Comparison of ENCODE assay signal across 19 cellular contexts in the genomic region with DNA sequence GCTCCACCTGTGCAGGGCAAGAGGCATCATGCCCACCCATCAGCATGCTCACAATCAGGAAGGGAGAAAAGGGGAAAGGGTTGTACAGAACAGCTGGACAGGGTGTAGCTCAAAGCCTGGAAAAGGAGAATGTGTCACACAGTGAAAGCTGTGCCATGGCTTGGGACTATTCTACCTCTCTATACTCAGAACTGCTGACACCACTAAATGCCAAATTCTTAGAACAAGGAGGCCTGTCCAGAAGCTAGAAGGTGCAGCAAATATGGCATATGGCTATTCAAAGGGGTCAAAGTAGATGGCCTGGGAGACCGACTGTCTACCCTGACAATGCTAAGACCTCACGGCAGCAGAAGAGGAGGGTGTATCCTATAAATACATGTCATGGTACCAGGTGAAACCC. TPM values are rescaled to one million over a fixed set of nuclear protein-coding genes. Genes with fewer than 3 reads are reported as not detected.
DNase-seq lines count a peak whose midpoint lies in the region; FAIRE-seq and TF ChIP-seq lines count a peak whose summit lies in the region.
"Had no signal": no experiment of that assay in that cellular context is flagged by ENCODE, and none has a peak within 500 bp of the region (broad histone marks: within the 10 kb centered on the region; RNA-seq: fewer than 3 reads in every experiment).

No MANE protein-coding gene starts in this region.

- H3K4me1 Mint-ChIP-seq in Calu3 (ENCODE audit: low read depth, unreplicated experiment) (peaks cover 46% of the 10 kb centered on the region), astrocyte (ENCODE audit: low read depth, unreplicated experiment) (peaks cover 50% of the 10 kb centered on the region)

- H3K4me3 Mint-ChIP-seq in Calu3 (ENCODE audit: low read depth, unreplicated experiment) (no peak overlapping the region), astrocyte (ENCODE audit: unreplicated experiment) (peak overlapping the region; percentile 21)
- H3K4me3 Mint-ChIP-seq: CD4-positive, alpha-beta memory T cell; effector memory CD8-positive, alpha-beta T cell; immature natural killer cell had no signal

- H3K27ac Mint-ChIP-seq in Calu3 (ENCODE audit: unreplicated experiment) (peak overlapping the region; percentile 71), astrocyte (ENCODE audit: unreplicated experiment) (peak overlapping the region; percentile 96)
- H3K27ac Mint-ChIP-seq: effector memory CD8-positive, alpha-beta T cell; immature natural killer cell had no signal

- peak overlapping the region; percentile 17 for H3K4me3 ChIP-seq in astrocyte (ENCODE audit: insufficient read depth, low read depth, low read length)
- H3K4me3 ChIP-seq in mesendoderm (ENCODE audit: low read length), result no peak overlapping the region
- no peak overlapping the region for H3K4me3 ChIP-seq in ascending aorta
- H3K4me3 ChIP-seq: GM12878, heart right ventricle, tibial artery had no signal

- no peaks in the 10 kb centered on the region for H4K20me1 ChIP-seq in astrocyte (ENCODE audit: insufficient read depth, low read length)

- no peak overlapping the region for H3K18ac ChIP-seq in mesendoderm (ENCODE audit: low read length)

- H3K79me2 ChIP-seq in astrocyte (ENCODE audit: insufficient read depth, low read length) (peaks cover 4% of the 10 kb centered on the region), mesendoderm (ENCODE audit: control insufficient read depth, insufficient read depth, low read length) (no peaks in the 10 kb centered on the region)

- no peak for FAIRE-seq in astrocyte (lab: Jason Lieb, UNC)
- FAIRE-seq: GM12878 had no signal

- CTCF ChIA-PET in Calu3 (lab: Charles Lee), result interaction anchor here (1.6 to 1.9 kb wide), 2 partner anchors 9 to 13 kb away, joined by 7 to 11 read pairs; partner anchors contain the start of genes HPS4 and SRRD

- H3K79me1 ChIP-seq in mesendoderm (ENCODE audit: low read length), result no peaks in the 10 kb centered on the region

- no peaks in the 10 kb centered on the region for H3K27me3 ChIP-seq in astrocyte (ENCODE audit: insufficient read depth, low read length)
- no peaks in the 10 kb centered on the region for H3K27me3 ChIP-seq in mesendoderm (ENCODE audit: insufficient read depth, low read length, poor library complexity)
- H3K27me3 ChIP-seq in ascending aorta, result no peaks in the 10 kb centered on the region
- H3K27me3 ChIP-seq: heart right ventricle, tibial artery had no signal

- no peak overlapping the region for H3K56ac ChIP-seq in mesendoderm (ENCODE audit: low read length)

- H3K9me3 ChIP-seq in astrocyte (ENCODE audit: insufficient read depth, low read depth, low read length) (no peaks in the 10 kb centered on the region), ascending aorta (no peaks in the 10 kb centered on the region)
- H3K9me3 ChIP-seq: heart right ventricle, tibial artery had no signal

- no peak for DNase-seq in Calu3
- no peak for DNase-seq in astrocyte (ENCODE audit: low read depth)
- DNase-seq in mesendoderm, result no peak
- no peak for DNase-seq in EL
- no peak for DNase-seq in amniotic stem cell (lab: John Stamatoyannopoulos, UW)
- DNase-seq in ascending aorta (ENCODE audit: low spot score in 2 of 2), result no peak
- DNase-seq: activated CD4-positive, alpha-beta T cell treated with anti-CD3 and anti-CD28 coated beads, Interleukin-2, amount 50 U/mL, for 1 hour; CD4-positive, alpha-beta memory T cell; effector memory CD8-positive, alpha-beta T cell; heart right ventricle; immature natural killer cell; left ventricle myocardium superior; NCI-H524; occipital lobe; right cardiac atrium; stimulated activated naive CD4-positive, alpha-beta T cell; T-helper 1 cell had no signal

- H3K36me3 Mint-ChIP-seq in Calu3 (ENCODE audit: insufficient read depth, unreplicated experiment) (peaks cover 63% of the 10 kb centered on the region), astrocyte (ENCODE audit: low read depth, unreplicated experiment) (peaks cover 26% of the 10 kb centered on the region)

- peak overlapping the region; percentile 90 for H3K27ac ChIP-seq in astrocyte (ENCODE audit: low read depth, low read length)
- peak overlapping the region; percentile 36 for H3K27ac ChIP-seq in mesendoderm (ENCODE audit: low read depth, low read length)
- no peak overlapping the region for H3K27ac ChIP-seq in ascending aorta
- H3K27ac ChIP-seq: heart right ventricle, tibial artery had no signal

- no peak overlapping the region for H2AK5ac ChIP-seq in mesendoderm (ENCODE audit: low read length)

- H3K36me3 ChIP-seq in astrocyte (ENCODE audit: insufficient read depth, low read length), result peaks cover 24% of the 10 kb centered on the region
- H3K36me3 ChIP-seq in mesendoderm (ENCODE audit: control insufficient read depth, insufficient read depth, low read length), result peaks cover 9% of the 10 kb centered on the region
- H3K36me3 ChIP-seq in ascending aorta, result peaks cover 62 to 98% of the 10 kb centered on the region in 2 donors

- TF ChIP-seq CTCF in Calu3 (IDR thresholded peaks at IDR 0.05; ENCODE audit: unreplicated experiment), result no peak
- TF ChIP-seq CTCF in astrocyte (IDR thresholded peaks at IDR 0.05; ENCODE audit: insufficient read depth, low read depth, low read length), result no peak
- TF ChIP-seq CTCF in ascending aorta (IDR thresholded peaks at IDR 0.05), result no peak

- no peak overlapping the region for H2BK5ac ChIP-seq in mesendoderm (ENCODE audit: low read length)

- H4K8ac ChIP-seq in mesendoderm (ENCODE audit: low read depth, low read length), result no peak overlapping the region

- H3K27me3 Mint-ChIP-seq in Calu3 (ENCODE audit: unreplicated experiment) (no peaks in the 10 kb centered on the region), astrocyte (ENCODE audit: low read depth, unreplicated experiment) (no peaks in the 10 kb centered on the region)
- H3K27me3 Mint-ChIP-seq: CD4-positive, alpha-beta memory T cell; effector memory CD8-positive, alpha-beta T cell had no signal

- H3K4me1 ChIP-seq in astrocyte (ENCODE audit: insufficient read depth, low read length) (peaks cover 25% of the 10 kb centered on the region), mesendoderm (ENCODE audit: control insufficient read depth, low read depth, low read length) (no peaks in the 10 kb centered on the region), ascending aorta (no peaks in the 10 kb centered on the region)
- H3K4me1 ChIP-seq: tibial artery had no signal

- H3K9ac ChIP-seq in astrocyte (ENCODE audit: low read length) (peak overlapping the region; percentile 49), mesendoderm (ENCODE audit: low read length) (no peak overlapping the region)

- H3K23ac ChIP-seq in mesendoderm (ENCODE audit: low read length), result no peak overlapping the region

- no peak overlapping the region for H4K5ac ChIP-seq in mesendoderm (ENCODE audit: low read length)

- H2AFZ ChIP-seq in astrocyte (ENCODE audit: low read depth, low read length), result no peak overlapping the region

- H3K4me2 ChIP-seq in astrocyte (ENCODE audit: low read length), result peak overlapping the region; percentile 67
- no peak overlapping the region for H3K4me2 ChIP-seq in mesendoderm (ENCODE audit: low read length)

- no CpG with 5 or more reads among the region's 2 CpGs for WGBS in mesendoderm (ENCODE audit: extremely low coverage, insufficient coverage, low lambda C conversion rate)

- BruUV-seq in Calu3 (replicated peaks; lab: Mats Ljungman, UMichigan), result no TSS peak

- no peak overlapping the region for H2BK15ac ChIP-seq in mesendoderm (replicated peaks; ENCODE audit: low read depth)

- no peak overlapping the region for H2BK120ac ChIP-seq in mesendoderm (ENCODE audit: low read depth, low read length)

- no peak overlapping the region for H3K4ac ChIP-seq in mesendoderm (ENCODE audit: low read depth, low read length)

- H3K9me3 Mint-ChIP-seq in Calu3 (ENCODE audit: low read depth, unreplicated experiment) (no peaks in the 10 kb centered on the region), astrocyte (ENCODE audit: unreplicated experiment) (no peaks in the 10 kb centered on the region)
- H3K9me3 Mint-ChIP-seq: CD4-positive, alpha-beta memory T cell; effector memory CD8-positive, alpha-beta T cell; immature natural killer cell had no signal

- intact Hi-C loops in Calu3 (cut with micrococcal nuclease; ENCODE audit: unreplicated experiment), result no loop called here
- intact Hi-C loops in ascending aorta (cut with DNase I), result no loop called here

RNA-seq across cellular contexts. Expression of gene HPS4, which starts 12.8 kb away (rescaled TPM):
- total RNA-seq in Calu3 (2022) (40.7 and 41.9 TPM in 2 replicates), astrocyte (21.9 and 25.2 TPM in 2 replicates), ascending aorta (39.3 TPM)
- 20.0 TPM for polyA plus RNA-seq in mesendoderm (2013, experiment 1 of 2)
- 19.1 TPM for polyA plus RNA-seq in mesendoderm (2013, experiment 2 of 2)

RNA-seq across cellular contexts. Expression of gene SRRD, which starts 12.9 kb away (rescaled TPM):
- total RNA-seq in Calu3 (2022) (22.8 and 25.6 TPM in 2 replicates), astrocyte (33.1 and 34.4 TPM in 2 replicates), ascending aorta (85.6 TPM)
- 17.7 TPM for polyA plus RNA-seq in mesendoderm (2013, experiment 1 of 2)
- polyA plus RNA-seq in mesendoderm (2013, experiment 2 of 2), result 18.1 TPM

RNA-seq across cellular contexts. Expression of gene TFIP11, which starts 41.5 kb away (rescaled TPM):
- 39.8 and 40.8 TPM in 2 replicates for total RNA-seq in Calu3 (2022)
- 36.1 and 36.9 TPM in 2 replicates for total RNA-seq in astrocyte
- 17.8 TPM for polyA plus RNA-seq in mesendoderm (2013, experiment 1 of 2)
- polyA plus RNA-seq in mesendoderm (2013, experiment 2 of 2), result 17.8 TPM
- total RNA-seq in ascending aorta, result 11.6 TPM

RNA-seq across cellular contexts. Expression of gene ASPHD2, which starts 41.7 kb away (rescaled TPM):
- total RNA-seq in Calu3 (2022), result 0.40 and 0.71 TPM in 2 replicates
- total RNA-seq in astrocyte, result 11.7 and 13.0 TPM in 2 replicates
- polyA plus RNA-seq in mesendoderm (2013, experiment 1 of 2), result 6.7 TPM
- 6.5 TPM for polyA plus RNA-seq in mesendoderm (2013, experiment 2 of 2)
- 0.32 TPM for total RNA-seq in ascending aorta

Comparison
In these comparisons a context has a peak if more than half of its experiments do, and no peak if none do; other contexts are left out.
1. H3K27ac ChIP-seq: peak in astrocyte (single experiment) and mesendoderm (single experiment); none in ascending aorta (0 of 2).